ENCODE assay signal across 9 cellular contexts in genomic region chr4:187814737-187815465, GRCh38.
DNase-seq lines count a peak whose midpoint lies in the region; ATAC-seq, FAIRE-seq and TF ChIP-seq lines count a peak whose summit lies in the region.
"Had no signal": no experiment of that assay in that cellular context is flagged by ENCODE, and none has a peak within 500 bp of the region (broad histone marks: within the 10 kb centered on the region; RNA-seq: fewer than 3 reads in every experiment).

No MANE protein-coding gene starts in this region.

- H3K36me3 Mint-ChIP-seq in HFFc6 (ENCODE audit: low read depth): no peaks in the 10 kb centered on the region

- no peak overlapping the region for H3K27ac ChIP-seq in H1 (ENCODE audit: low read depth, low read length)

- H3K4me1 ChIP-seq in H1 (replicated peaks in 1 of 4; ENCODE audit: control insufficient read depth in 3 of 4, insufficient read depth in 4 of 4, low read length in 3 of 4): peaks cover 0 to 2% (median 0%) of the 10 kb centered on the region in 4 experiments; a peak in 1 of 7 replicates
- no peaks in the 10 kb centered on the region for H3K4me1 ChIP-seq in mucosa of descending colon (ENCODE audit: low read depth)
- H3K4me1 ChIP-seq: Peyer's patch had no signal

- no peaks in the 10 kb centered on the region for H3K79me2 ChIP-seq in H1 (ENCODE audit: control insufficient read depth in 1 of 2, insufficient read depth in 2 of 2, low read length in 2 of 2)

- H3K27me3 Mint-ChIP-seq in HFFc6 (ENCODE audit: insufficient read depth): no peaks in the 10 kb centered on the region

- no peaks in the 10 kb centered on the region for H3K9me3 ChIP-seq in H1 (ENCODE audit: insufficient read depth in 2 of 2, low read depth in 1 of 2, low read length in 1 of 2)
- H3K9me3 ChIP-seq in mucosa of descending colon: no peaks in the 10 kb centered on the region
- H3K9me3 ChIP-seq: Peyer's patch had no signal

- H2BK5ac ChIP-seq in H1 (ENCODE audit: low read depth, low read length): no peak overlapping the region

- no peaks in the 10 kb centered on the region for H3K27me3 ChIP-seq in H1 (replicated peaks in 1 of 4; ENCODE audit: control insufficient read depth in 3 of 4, extremely low read depth in 1 of 4, insufficient read depth in 3 of 4, low read length in 3 of 4)
- H3K27me3 ChIP-seq: Peyer's patch had no signal

- H3K79me1 ChIP-seq in H1 (ENCODE audit: low read depth, low read length): no peaks in the 10 kb centered on the region

- peak overlapping the region; percentile 99 for H3K27ac Mint-ChIP-seq in HFFc6

- no peak overlapping the region for H3K4me2 ChIP-seq in H1 (ENCODE audit: insufficient read depth in 1 of 2, low read depth in 2 of 2, low read length in 2 of 2)

- no peak overlapping the region for H3K4ac ChIP-seq in H1 (replicated peaks; ENCODE audit: insufficient read length, low read depth, low read length)

- peaks cover 31% of the 10 kb centered on the region for H3K4me1 Mint-ChIP-seq in HFFc6 (ENCODE audit: low read depth)

- TF ChIP-seq RAD21 in H1 (IDR thresholded peaks at IDR 0.05 in 1 of 2, conservative IDR thresholded peaks at IDR 0.05 in 1 of 2; ENCODE audit: low read depth in 2 of 2, low read length in 2 of 2): no peak

- H3K36me3 ChIP-seq in H1 (ENCODE audit: control insufficient read depth in 2 of 4, insufficient read depth in 4 of 4, low read length in 3 of 4): no peaks in the 10 kb centered on the region
- no peaks in the 10 kb centered on the region for H3K36me3 ChIP-seq in mucosa of descending colon (ENCODE audit: low read depth)
- H3K36me3 ChIP-seq: Peyer's patch had no signal

- no peak for TF ChIP-seq EP300 in H1 (IDR thresholded peaks at IDR 0.05; ENCODE audit: borderline replicate concordance in 1 of 2, low read depth in 2 of 2, low read length in 2 of 2)

- H4K8ac ChIP-seq in H1 (ENCODE audit: extremely low read depth, insufficient read depth, low read length): no peak overlapping the region

- peak; percentile 68 for ATAC-seq in mucosa of descending colon

- no peak overlapping the region for H2BK20ac ChIP-seq in H1 (ENCODE audit: low read length)

- no peak overlapping the region for H3K18ac ChIP-seq in H1 (ENCODE audit: extremely low read depth, low read length)

- no peak overlapping the region for H3K14ac ChIP-seq in H1 (ENCODE audit: insufficient read length)

- H2BK12ac ChIP-seq in H1 (ENCODE audit: low read depth, low read length): no peak overlapping the region

- peak overlapping the region; percentile 54 for H3K4me3 ChIP-seq in AG04449 (ENCODE audit: low read depth, low read length)
- no peak overlapping the region for H3K4me3 ChIP-seq in H1 (ENCODE audit: extremely low read depth in 1 of 4, insufficient read depth in 2 of 4, low read depth in 3 of 4, low read length in 4 of 4)
- no peak overlapping the region for H3K4me3 ChIP-seq in mucosa of descending colon

- H2AK5ac ChIP-seq in H1 (ENCODE audit: low read depth, low read length): no peak overlapping the region

- H3K9ac ChIP-seq in H1 (replicated peaks in 1 of 4; ENCODE audit: extremely low read depth in 1 of 4, low read depth in 3 of 4, low read length in 3 of 4): no peak overlapping the region

- WGBS in H1 (ENCODE audit: extremely low coverage in 1 of 2, insufficient coverage in 1 of 2, insufficient read length in 1 of 2, insufficient replicate concordance in 2 of 2, low coverage in 1 of 2, low lambda C conversion rate in 2 of 2, missing lambda C conversion rate in 1 of 2), 2 experiments: 94% methylated on average over 28 of the region's 28 CpGs; no CpG with 5 or more reads in 1 of the 2 experiments

- no peak overlapping the region for H3K56ac ChIP-seq in H1 (replicated peaks; ENCODE audit: insufficient read length, low read depth, low read length)

- H4K91ac ChIP-seq in H1 (replicated peaks; ENCODE audit: insufficient read length, low read length): no peak overlapping the region

- FAIRE-seq in H1 (lab: Jason Lieb, UNC): no peak

- DNase-seq in AG04449 (ENCODE audit: low read depth, low spot score): no peak
- peak; percentile 73 for DNase-seq in HFFc6
- no peak for DNase-seq in H1 (ENCODE audit: low read depth in 1 of 2, low spot score in 2 of 2)
- DNase-seq in mucosa of descending colon: peak; percentile 34 to 50 (median 43)
- DNase-seq in NCI-H146 treated with DMSO at 0.1 percent for 48 hours (lab: John Stamatoyannopoulos, UW; ENCODE audit: unreplicated experiment): no peak
- no peak for DNase-seq in ecto neural progenitor cell (ENCODE audit: low spot score)
- DNase-seq in HT-29 (ENCODE audit: low spot score): no peak
- DNase-seq in AG08396 (ENCODE audit: low spot score): no peak

- no peaks in the 10 kb centered on the region for H3K9me3 Mint-ChIP-seq in HFFc6

- H3K23ac ChIP-seq in H1 (ENCODE audit: insufficient read length): no peak overlapping the region

- intact Hi-C loops in mucosa of descending colon (cut with DNase I, micrococcal nuclease): no loop called here

- TF ChIP-seq CTCF in AG04449 (IDR thresholded peaks at IDR 0.05; ENCODE audit: insufficient read depth, low read length, missing control alignments) (no peak), HFFc6 (IDR thresholded peaks at IDR 0.05) (no peak), H1 (IDR thresholded peaks at IDR 0.05; ENCODE audit: control extremely low read depth in 1 of 3, insufficient read depth in 1 of 3, low read depth in 1 of 3, low read length in 3 of 3) (no peak), mucosa of descending colon (IDR thresholded peaks at IDR 0.05) (no peak)

- no peaks in the 10 kb centered on the region for H4K20me1 ChIP-seq in H1 (replicated peaks in 1 of 2; ENCODE audit: control insufficient read depth in 1 of 2, insufficient read depth in 2 of 2, low read length in 2 of 2)

- POLR2A ChIA-PET in AG04449 (lab: Yijun Ruan, JAX) (no interaction called here), H1 (lab: Charles Lee; ENCODE audit: partially characterized antibody) (no interaction called here)

- H2BK15ac ChIP-seq in H1 (ENCODE audit: low read length): no peak overlapping the region

- no peak overlapping the region for H2BK120ac ChIP-seq in H1 (replicated peaks; ENCODE audit: low read depth, low read length)

- H2AFZ ChIP-seq in H1 (ENCODE audit: low read length): peak overlapping the region; percentile 31; the same call in 1 of the 2 replicates

- H3K4me3 Mint-ChIP-seq in HFFc6: peak overlapping the region; percentile 94

- no peak for TF ChIP-seq POLR2A in H1 (IDR thresholded peaks at IDR 0.05; ENCODE audit: control extremely low read depth in 1 of 2, low read depth in 2 of 2, low read length in 2 of 2)

- no peaks in the 10 kb centered on the region for H3K23me2 ChIP-seq in H1 (ENCODE audit: low read depth, low read length)

- H4K5ac ChIP-seq in H1 (ENCODE audit: insufficient read length, low read depth, low read length): no peak overlapping the region

- CTCF ChIA-PET in AG04449 (lab: Yijun Ruan, JAX) (no interaction called here), H1 (lab: Charles Lee; ENCODE audit: partially characterized antibody) (interaction anchor here (0.6 to 0.9 kb wide), 3 partner anchors 22 to 209 kb away, joined by 3 to 4 read pairs (median 3); no protein-coding TSS in a partner anchor)

TF ChIP-seq in H1, 55 proteins besides CTCF, POLR2A, EP300 and RAD21:
- TF ChIP-seq CEBPB (IDR thresholded peaks at IDR 0.05; ENCODE audit: low read depth, low read length) (peak; percentile 33; the same call in 1 of the 2 replicates), E2F6 (IDR thresholded peaks at IDR 0.05) (no peak)

Comparison
In these comparisons a context has a peak if more than half of its experiments do, and no peak if none do; other contexts are left out.
1. DNase-seq: peak in HFFc6 (single experiment) and mucosa of descending colon (3 of 3); none in AG04449 (single experiment), H1 (0 of 2), NCI-H146 treated with DMSO at 0.1 percent for 48 hours (single experiment), ecto neural progenitor cell (single experiment), HT-29 (single experiment) and AG08396 (single experiment).